In genomic region chr4:112735474-112735951, GRCh38 we compare ENCODE assay signal across 7 cellular contexts.
A peak's percentile ranks its signal among the peaks of the same experiment; 100 is the strongest.
DNase-seq lines count a peak whose midpoint lies in the region; ATAC-seq lines count a peak whose summit lies in the region.

No MANE protein-coding gene starts in this region.

- ATAC-seq in GM18909 (IDR thresholded peaks at IDR 0.05; ENCODE audit: poor library complexity, unreplicated experiment) (peak; percentile 79), GM21786 (IDR thresholded peaks at IDR 0.05; ENCODE audit: unreplicated experiment) (peak; percentile 77), HG03520 (IDR thresholded peaks at IDR 0.05; ENCODE audit: unreplicated experiment) (peak; percentile 66)

- DNase-seq in iris pigment epithelial cell (ENCODE audit: low read depth) (peak; percentile 7), hypothalamus (lab: John Stamatoyannopoulos, UW) (no peak), amniotic stem cell (lab: John Stamatoyannopoulos, UW) (no peak), C1 segment of cervical spinal cord (lab: John Stamatoyannopoulos, UW) (no peak)
